In genomic region chr3:155018621-155019330, GRCh38 we compare ENCODE assay signal across 1 cellular context.
TF ChIP-seq lines count a peak whose summit lies in the region.

No MANE protein-coding gene starts in this region.

TF ChIP-seq in K562, 482 proteins besides CTCF, POLR2A, EP300 and RAD21 (continued from another document and continues in another):
- TF ChIP-seq ZNF407 (IDR thresholded peaks at IDR 0.05; ENCODE audit: low read depth) (no peak), SREBF1 (IDR thresholded peaks at IDR 0.05; ENCODE audit: borderline replicate concordance, low read depth, low read length) (no peak), THAP12 (CRISPR knock-in tag; IDR thresholded peaks at IDR 0.05) (no peak), ZNF133 (CRISPR knock-in tag; IDR thresholded peaks at IDR 0.05) (no peak), XRCC3 (IDR thresholded peaks at IDR 0.05) (no peak), PTRF (tag; IDR thresholded peaks at IDR 0.05) (no peak), POLR2G (IDR thresholded peaks at IDR 0.05; ENCODE audit: low read depth, low read length) (no peak), NFXL1 (CRISPR knock-in tag; IDR thresholded peaks at IDR 0.05) (no peak), NFYB (IDR thresholded peaks at IDR 0.05; ENCODE audit: extremely low read depth, insufficient read length) (no peak), ATF6 (CRISPR knock-in tag; IDR thresholded peaks at IDR 0.05) (no peak), USF1 (CRISPR knock-in tag; IDR thresholded peaks at IDR 0.05) (no peak), SAFB2 (IDR thresholded peaks at IDR 0.05; ENCODE audit: borderline replicate concordance, low read depth, low read length, severe bottlenecking) (no peak), NR2C2 (CRISPR knock-in tag; IDR thresholded peaks at IDR 0.05) (no peak), NR2C2 (tag; IDR thresholded peaks at IDR 0.05) (peak; percentile 53), SMAD1 (IDR thresholded peaks at IDR 0.05; ENCODE audit: low read depth, low read length, partially characterized antibody) (no peak), ZC3H8 (IDR thresholded peaks at IDR 0.05) (no peak), HINFP (tag; conservative IDR thresholded peaks at IDR 0.05; ENCODE audit: low read depth) (no peak), SMC3 (conservative IDR thresholded peaks at IDR 0.05; ENCODE audit: insufficient read depth, low read depth, low read length) (no peak), TEAD4 (IDR thresholded peaks at IDR 0.05; ENCODE audit: low read length) (peak; percentile 98), TEAD4 (CRISPR knock-in tag; IDR thresholded peaks at IDR 0.05; ENCODE audit: borderline replicate concordance) (no peak), U2AF1 (optimal IDR thresholded peaks at IDR 0.05; ENCODE audit: low read depth, low read length) (no peak), ARID3B (CRISPR knock-in tag; IDR thresholded peaks at IDR 0.05; ENCODE audit: borderline replicate concordance) (no peak), NR4A1 (CRISPR knock-in tag; IDR thresholded peaks at IDR 0.05) (no peak), NR4A1 (tag; IDR thresholded peaks at IDR 0.05) (no peak), TOE1 (IDR thresholded peaks at IDR 0.05; ENCODE audit: borderline replicate concordance) (no peak), TOE1 (CRISPR knock-in tag; IDR thresholded peaks at IDR 0.05; ENCODE audit: borderline replicate concordance, low read depth) (no peak), C11orf30 (IDR thresholded peaks at IDR 0.05; ENCODE audit: low read depth) (no peak), MED1 (CRISPR knock-in tag; IDR thresholded peaks at IDR 0.05; ENCODE audit: borderline replicate concordance) (no peak), POLR2B (IDR thresholded peaks at IDR 0.05; ENCODE audit: low read depth, partially characterized antibody) (no peak), FOXJ3 (CRISPR knock-in tag; IDR thresholded peaks at IDR 0.05) (no peak), MAX (CRISPR knock-in tag; IDR thresholded peaks at IDR 0.05) (no peak), ZNF778 (CRISPR knock-in tag; IDR thresholded peaks at IDR 0.05) (no peak), BRF2 (IDR thresholded peaks at IDR 0.05; ENCODE audit: borderline replicate concordance, insufficient read depth, insufficient read length) (no peak), PTTG1 (tag; IDR thresholded peaks at IDR 0.05; ENCODE audit: low read depth) (no peak), YBX1 (IDR thresholded peaks at IDR 0.05) (no peak), KAT7 (CRISPR knock-in tag; IDR thresholded peaks at IDR 0.05; ENCODE audit: borderline replicate concordance) (no peak), TBL1XR1 (IDR thresholded peaks at IDR 0.05; ENCODE audit: low read length in 2 of 2) (peak in 1 of 2 experiments; percentile 46; a peak in 1 of 4 replicates), ESRRA (IDR thresholded peaks at IDR 0.05; ENCODE audit: borderline replicate concordance, low read depth) (peak; percentile 58; the same call in 1 of the 2 replicates), FOXP4 (CRISPR knock-in tag; IDR thresholded peaks at IDR 0.05; ENCODE audit: borderline replicate concordance) (no peak), ZNF280B (CRISPR knock-in tag; IDR thresholded peaks at IDR 0.05) (no peak)
